Comparison of ENCODE assay signal across 20 cellular contexts in genomic region chrX:94057385-94057784, GRCh38.
DNase-seq lines count a peak whose midpoint lies in the region; ATAC-seq and TF ChIP-seq lines count a peak whose summit lies in the region.
"Had no signal": no experiment of that assay in that cellular context is flagged by ENCODE, and none has a peak within 500 bp of the region (broad histone marks: within the 10 kb centered on the region; RNA-seq: fewer than 3 reads in every experiment).

No MANE protein-coding gene starts in this region.

- H3K4me1 ChIP-seq in mammary epithelial cell (ENCODE audit: insufficient read depth, low read length) = no peaks in the 10 kb centered on the region
- H3K4me1 ChIP-seq: pancreas, right atrium auricular region, transverse colon had no signal

- no peaks in the 10 kb centered on the region for H3K36me3 ChIP-seq in mammary epithelial cell (ENCODE audit: insufficient read depth, low read length)
- H3K36me3 ChIP-seq: pancreas, right atrium auricular region, transverse colon had no signal

- intact Hi-C loops in mammary epithelial cell (cut with micrococcal nuclease) = no loop called here

- H4K20me1 ChIP-seq in mammary epithelial cell (ENCODE audit: insufficient read depth, low read length) = no peaks in the 10 kb centered on the region

- H3K27me3 ChIP-seq in mammary epithelial cell (ENCODE audit: insufficient read depth, low read length) = no peaks in the 10 kb centered on the region
- H3K27me3 ChIP-seq: right atrium auricular region, transverse colon had no signal

- no peak overlapping the region for H3K9ac ChIP-seq in mammary epithelial cell (ENCODE audit: insufficient read depth, low read length)

- in situ Hi-C loops in mammary epithelial cell (cut with MboI; ENCODE audit: low sequenced_read_pairs in 2 of 2) = no loop called here

- WGBS in mammary epithelial cell (ENCODE audit: low coverage, missing lambda C conversion rate) = 50% methylated on average over 4 of the region's 4 CpGs

- CTCF ChIA-PET in mammary epithelial cell (lab: Charles Lee; ENCODE audit: low non-redundant PET) = no interaction called here

- no peak overlapping the region for H2AFZ ChIP-seq in mammary epithelial cell (ENCODE audit: low read depth, low read length)

- DNase-seq in ELF-1 (ENCODE audit: low read depth, low spot score) (peak; percentile 9), NCI-H460 (ENCODE audit: extremely low read depth, low read depth) (peak; percentile 79), mammary epithelial cell (peak; percentile 52), kidney tubule cell (ENCODE audit: low spot score) (peak; percentile 13), NCI-H524 (lab: John Stamatoyannopoulos, UW) (no peak), middle frontal gyrus (ENCODE audit: extremely low spot score, low spot score) (no peak)
- DNase-seq: activated effector memory CD4-positive, alpha-beta T cell treated with anti-CD3 and anti-CD28 coated beads, Interleukin-2, amount 50 U/mL, for 16 hours; GF-D8; HFFc6; kidney; NCI-H1092 treated with DMSO at 0.1 percent for 48 hours; NCI-H2029; pancreas; stimulated activated CD4-positive, alpha-beta T cell treated with anti-CD3 and anti-CD28 coated beads, Interleukin-4, amount 100 ng/mL, for 1 hour; transverse colon had no signal

- no peak overlapping the region for H3K4me3 ChIP-seq in mammary epithelial cell (replicated peaks in 1 of 3; ENCODE audit: insufficient read depth in 1 of 3, low read depth in 2 of 3, low read length in 3 of 3)
- H3K4me3 ChIP-seq: pancreas, right atrium auricular region, SK-N-MC, transverse colon had no signal

- TF ChIP-seq CTCF in mammary epithelial cell (conservative IDR thresholded peaks at IDR 0.05 in 1 of 2, IDR thresholded peaks at IDR 0.05 in 1 of 2; ENCODE audit: extremely low read depth in 1 of 2, insufficient read depth in 1 of 2, low read depth in 1 of 2, low read length in 2 of 2) = no peak

- no peaks in the 10 kb centered on the region for H3K9me3 ChIP-seq in mammary epithelial cell (replicated peaks; ENCODE audit: insufficient read depth, low read length)
- H3K9me3 ChIP-seq: pancreas, right atrium auricular region, transverse colon had no signal

- no TSS peak for BruUV-seq in mammary epithelial cell (replicated peaks; lab: Mats Ljungman, UMichigan)

- dilution Hi-C loops in mammary epithelial cell (cut with HindIII; ENCODE audit: low sequenced_read_pairs) = no loop called here

- no peak overlapping the region for H3K4me2 ChIP-seq in mammary epithelial cell (ENCODE audit: insufficient read depth, low read depth, low read length)

- no peak overlapping the region for H3K27ac ChIP-seq in mammary epithelial cell (ENCODE audit: insufficient read depth, low read depth, low read length)
- H3K27ac ChIP-seq: HL-60, pancreas, right atrium auricular region, SK-N-MC, transverse colon had no signal

- ATAC-seq in GM21528 (IDR thresholded peaks at IDR 0.05; ENCODE audit: low FRiP score, unreplicated experiment) (no peak), GM21423 (IDR thresholded peaks at IDR 0.05; ENCODE audit: unreplicated experiment) (no peak)

- no peaks in the 10 kb centered on the region for H3K79me2 ChIP-seq in mammary epithelial cell (ENCODE audit: insufficient read depth, low read length)

Comparison
In these comparisons a context has a peak if more than half of its experiments do, and no peak if none do; other contexts are left out.
1. DNase-seq: peak in ELF-1 (single experiment), NCI-H460 (single experiment), mammary epithelial cell (single experiment) and kidney tubule cell (single experiment); none in NCI-H524 (0 of 2) and middle frontal gyrus (single experiment).